ENCODE assay signal across 29 cellular contexts in the genomic region with DNA sequence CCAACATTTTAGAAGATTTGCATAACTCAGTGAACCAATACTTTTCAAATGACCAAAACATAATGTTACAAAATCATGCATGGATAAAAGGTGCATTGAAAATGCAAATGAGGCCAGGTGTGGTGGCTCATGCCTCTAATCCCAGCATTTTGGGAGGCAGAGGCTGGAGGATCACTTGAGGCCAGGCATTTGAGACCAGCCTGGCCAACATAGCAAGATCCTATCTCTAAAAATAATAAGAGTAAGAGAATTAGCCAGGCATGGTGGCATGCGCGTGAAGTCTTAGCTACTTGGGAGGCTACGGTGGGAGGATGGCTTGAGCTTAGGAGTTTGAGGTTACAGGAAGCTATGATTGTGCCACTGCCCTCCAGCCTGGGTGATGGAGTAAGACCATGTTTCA. TPM values are rescaled to one million over a fixed set of nuclear protein-coding genes. Genes with fewer than 3 reads are reported as not detected.
"Had no signal": no experiment of that assay in that cellular context is flagged by ENCODE, and none has a peak within 500 bp of the region (broad histone marks: within the 10 kb centered on the region; RNA-seq: fewer than 3 reads in every experiment).

No MANE protein-coding gene starts in this region.

- ATAC-seq: effector memory CD8-positive, alpha-beta T cell; esophagus mucosa; gastrocnemius medialis; heart right ventricle; left cardiac atrium; left ventricle myocardium superior; mucosa of descending colon had no signal

- H3K27me3 Mint-ChIP-seq: effector memory CD8-positive, alpha-beta T cell had no signal

- H3K4me3 Mint-ChIP-seq: dendritic cell treated with granulocyte-macrophage colony-stimulating factor and Interleukin-4, amounts not matched to agents 40 ng/mL and 50 ng/mL, for 4 days; effector memory CD8-positive, alpha-beta T cell; endodermal cell; memory B cell; mesothelial cell of epicardium had no signal

- H3K36me3 ChIP-seq: colonic mucosa had no signal

- H3K4me1 ChIP-seq: colonic mucosa, gastrocnemius medialis had no signal

- H3K9me3 Mint-ChIP-seq: dendritic cell treated with granulocyte-macrophage colony-stimulating factor and Interleukin-4, amounts not matched to agents 40 ng/mL and 50 ng/mL, for 4 days; effector memory CD8-positive, alpha-beta T cell; memory B cell; mesothelial cell of epicardium had no signal

- H3K27ac Mint-ChIP-seq: dendritic cell treated with granulocyte-macrophage colony-stimulating factor and Interleukin-4, amounts not matched to agents 40 ng/mL and 50 ng/mL, for 4 days; effector memory CD8-positive, alpha-beta T cell; endodermal cell; memory B cell; mesothelial cell of epicardium had no signal

- H3K27ac ChIP-seq: colonic mucosa, epithelial cell of prostate, esophagus squamous epithelium, gastrocnemius medialis, heart right ventricle, left lung had no signal

- H3K4me3 ChIP-seq: colonic mucosa, esophagus squamous epithelium, gastrocnemius medialis, heart right ventricle, left lung, lung, mucosa of descending colon had no signal

- DNase-seq: colonic mucosa; cortex of kidney; effector CD8-positive, alpha-beta T cell; effector memory CD8-positive, alpha-beta T cell; endodermal cell; erythroblast; esophagus squamous epithelium; foreskin fibroblast; foreskin melanocyte; gastrocnemius medialis; glutamatergic neuron; head of caudate nucleus; heart right ventricle; hippocampal formation; left cardiac atrium; left lung; left ventricle myocardium superior; mammary epithelial cell; mucosa of descending colon had no signal

- H3K27me3 ChIP-seq: colonic mucosa, esophagus squamous epithelium, gastrocnemius medialis, heart right ventricle, left lung had no signal

- H3K9me3 ChIP-seq: colonic mucosa, esophagus squamous epithelium, gastrocnemius medialis, heart right ventricle, left lung, mucosa of descending colon had no signal

RNA-seq across cellular contexts. Expression of a gene that starts 50.4 kb away (rescaled TPM):
- total RNA-seq: dermis microvascular lymphatic vessel endothelial cell, endodermal cell, esophagus mucosa, esophagus squamous epithelium, gastrocnemius medialis, glomerular endothelial cell, heart right ventricle, kidney epithelial cell, left ventricle myocardium superior, lower leg skin, mammary epithelial cell, mesothelial cell of epicardium had no signal
